In genomic region chr1:226661271-226661670, GRCh38 we compare ENCODE assay signal across 2 cellular contexts.
TF ChIP-seq lines count a peak whose summit lies in the region.

No MANE protein-coding gene starts in this region.

TF ChIP-seq in IMR-90, 13 proteins besides CTCF, POLR2A, EP300 and RAD21 (continued from another document):
- TF ChIP-seq FOS (IDR thresholded peaks at IDR 0.05; ENCODE audit: low read depth, low read length), result no peak
- TF ChIP-seq RCOR1 (IDR thresholded peaks at IDR 0.05; ENCODE audit: insufficient replicate concordance, low read length), result no peak
- TF ChIP-seq NFE2L2 (IDR thresholded peaks at IDR 0.05; ENCODE audit: low read depth, low read length), result no peak
- no peak for TF ChIP-seq MAZ (IDR thresholded peaks at IDR 0.05; ENCODE audit: borderline replicate concordance, low read depth, low read length)
- no peak for TF ChIP-seq MAFK (IDR thresholded peaks at IDR 0.05; ENCODE audit: low read depth, low read length)
- no peak for TF ChIP-seq RFX5 (IDR thresholded peaks at IDR 0.05; ENCODE audit: low read depth, low read length)
- TF ChIP-seq, protein P1, sequence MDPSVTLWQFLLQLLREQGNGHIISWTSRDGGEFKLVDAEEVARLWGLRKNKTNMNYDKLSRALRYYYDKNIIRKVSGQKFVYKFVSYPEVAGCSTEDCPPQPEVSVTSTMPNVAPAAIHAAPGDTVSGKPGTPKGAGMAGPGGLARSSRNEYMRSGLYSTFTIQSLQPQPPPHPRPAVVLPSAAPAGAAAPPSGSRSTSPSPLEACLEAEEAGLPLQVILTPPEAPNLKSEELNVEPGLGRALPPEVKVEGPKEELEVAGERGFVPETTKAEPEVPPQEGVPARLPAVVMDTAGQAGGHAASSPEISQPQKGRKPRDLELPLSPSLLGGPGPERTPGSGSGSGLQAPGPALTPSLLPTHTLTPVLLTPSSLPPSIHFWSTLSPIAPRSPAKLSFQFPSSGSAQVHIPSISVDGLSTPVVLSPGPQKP (IDR thresholded peaks at IDR 0.05; ENCODE audit: borderline replicate concordance, low read depth, low read length), result no peak
TF ChIP-seq in IMR-90: peak in this region for 0.

TF ChIP-seq in SK-N-SH treated with all-trans-retinoic acid at 6 μM for 48 hours, 23 proteins besides CTCF, POLR2A, EP300 and RAD21 (continued from another document):
- TF ChIP-seq PATZ1 (CRISPR knock-in tag; IDR thresholded peaks at IDR 0.05; ENCODE audit: borderline replicate concordance), result no peak
- TF ChIP-seq TCF4 (CRISPR knock-in tag; IDR thresholded peaks at IDR 0.05; ENCODE audit: borderline replicate concordance), result no peak
- no peak for TF ChIP-seq ZFP30 (CRISPR knock-in tag; IDR thresholded peaks at IDR 0.05)
- TF ChIP-seq TOX (CRISPR knock-in tag; IDR thresholded peaks at IDR 0.05; ENCODE audit: borderline replicate concordance), result no peak
- TF ChIP-seq, protein P2, sequence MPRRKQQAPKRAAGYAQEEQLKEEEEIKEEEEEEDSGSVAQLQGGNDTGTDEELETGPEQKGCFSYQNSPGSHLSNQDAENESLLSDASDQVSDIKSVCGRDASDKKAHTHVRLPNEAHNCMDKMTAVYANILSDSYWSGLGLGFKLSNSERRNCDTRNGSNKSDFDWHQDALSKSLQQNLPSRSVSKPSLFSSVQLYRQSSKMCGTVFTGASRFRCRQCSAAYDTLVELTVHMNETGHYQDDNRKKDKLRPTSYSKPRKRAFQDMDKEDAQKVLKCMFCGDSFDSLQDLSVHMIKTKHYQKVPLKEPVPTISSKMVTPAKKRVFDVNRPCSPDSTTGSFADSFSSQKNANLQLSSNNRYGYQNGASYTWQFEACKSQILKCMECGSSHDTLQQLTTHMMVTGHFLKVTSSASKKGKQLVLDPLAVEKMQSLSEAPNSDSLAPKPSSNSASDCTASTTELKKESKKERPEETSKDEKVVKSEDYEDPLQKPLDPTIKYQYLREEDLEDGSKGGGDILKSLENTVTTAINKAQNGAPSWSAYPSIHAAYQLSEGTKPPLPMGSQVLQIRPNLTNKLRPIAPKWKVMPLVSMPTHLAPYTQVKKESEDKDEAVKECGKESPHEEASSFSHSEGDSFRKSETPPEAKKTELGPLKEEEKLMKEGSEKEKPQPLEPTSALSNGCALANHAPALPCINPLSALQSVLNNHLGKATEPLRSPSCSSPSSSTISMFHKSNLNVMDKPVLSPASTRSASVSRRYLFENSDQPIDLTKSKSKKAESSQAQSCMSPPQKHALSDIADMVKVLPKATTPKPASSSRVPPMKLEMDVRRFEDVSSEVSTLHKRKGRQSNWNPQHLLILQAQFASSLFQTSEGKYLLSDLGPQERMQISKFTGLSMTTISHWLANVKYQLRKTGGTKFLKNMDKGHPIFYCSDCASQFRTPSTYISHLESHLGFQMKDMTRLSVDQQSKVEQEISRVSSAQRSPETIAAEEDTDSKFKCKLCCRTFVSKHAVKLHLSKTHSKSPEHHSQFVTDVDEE (CRISPR knock-in tag; IDR thresholded peaks at IDR 0.05), result no peak
